Comparison of ENCODE assay signal across 21 cellular contexts in the genomic region with DNA sequence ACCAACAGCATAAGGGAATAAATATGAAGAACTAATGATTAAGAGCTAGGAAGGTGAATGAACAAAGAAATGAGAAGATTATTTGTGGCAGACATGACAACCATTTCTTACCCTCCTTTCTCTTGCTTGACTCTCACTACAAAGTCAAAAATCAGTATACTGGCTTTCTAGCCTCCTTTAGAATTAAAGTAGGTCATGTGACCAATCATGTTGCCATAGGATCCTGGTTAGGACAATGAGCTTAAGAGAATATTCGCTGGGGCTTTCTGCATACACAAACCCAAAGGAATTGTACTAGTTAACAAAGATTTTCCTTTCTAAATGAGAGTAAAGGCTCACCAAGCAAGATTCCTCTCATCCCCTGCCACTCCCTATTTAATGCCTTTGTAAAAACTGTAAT.
"Had no signal": no experiment of that assay in that cellular context is flagged by ENCODE, and none has a peak within 500 bp of the region (broad histone marks: within the 10 kb centered on the region; RNA-seq: fewer than 3 reads in every experiment).

No MANE protein-coding gene starts in this region.

- H3K9me3 ChIP-seq: SJSA1 had no signal

- DNase-seq: Kasumi-1, MM.1S, NCI-H1092 treated with DMSO at 0.1 percent for 48 hours, NCI-H1436, NCI-H187, NCI-H2029, NCI-H2081 treated with DMSO at 0.1 percent for 48 hours, NCI-H2171, NCI-H226, NCI-H446, NCI-H510A, NCI-H524 treated with DMSO at 0.1 percent for 48 hours, NCI-H774, Right ventricle myocardium superior, RPMI8226, SIG-M5 had no signal

- FAIRE-seq: HTR-8/SVneo, RCC 7860 had no signal

- H3K36me3 ChIP-seq: SJSA1 had no signal

- H3K27ac ChIP-seq: KMS-11, SJSA1, SK-N-MC had no signal

- H3K9ac ChIP-seq: KMS-11 had no signal

- H3K4me3 ChIP-seq: SJSA1, SK-N-MC had no signal

- H3K27me3 ChIP-seq: SJSA1 had no signal

- H3K4me2 ChIP-seq: KMS-11 had no signal
